Comparison of ENCODE assay signal across 8 cellular contexts in genomic region chr1:11642418-11643017, GRCh38. TPM values are rescaled to one million over a fixed set of nuclear protein-coding genes. Genes with fewer than 3 reads are reported as not detected.
DNase-seq lines count a peak whose midpoint lies in the region; TF ChIP-seq lines count a peak whose summit lies in the region.
"Not testable (repeated sequence)": the region's sequence is repeated elsewhere in the genome, so short reads cannot be mapped to it uniquely, and the experiment has no call there.

No MANE protein-coding gene starts in this region.

- not testable (repeated sequence) for H3K9ac ChIP-seq in GM23248; mesenchymal stem cell (ENCODE audit: low read length)

- not testable (repeated sequence) for H2BK120ac ChIP-seq in mesenchymal stem cell (ENCODE audit: low read depth, low read length)

- H3K4me3 ChIP-seq in GM23248; esophagus muscularis mucosa; mesenchymal stem cell (ENCODE audit: insufficient read depth in 1 of 2, low read depth in 1 of 2, low read length in 2 of 2): not testable (repeated sequence)

- not testable (repeated sequence) for H3K79me1 ChIP-seq in mesenchymal stem cell (replicated peaks; ENCODE audit: low read length, poor library complexity, severe bottlenecking)

- not testable (repeated sequence) for H3K18ac ChIP-seq in mesenchymal stem cell (ENCODE audit: low read depth in 1 of 2, low read length in 2 of 2)

- not testable (repeated sequence) for TF ChIP-seq POLR2A in esophagus muscularis mucosa (IDR thresholded peaks at IDR 0.05; ENCODE audit: low read depth)

- H3K36me3 ChIP-seq in GM23248 (ENCODE audit: low read depth); esophagus muscularis mucosa; mesenchymal stem cell (ENCODE audit: control insufficient read depth in 1 of 2, insufficient read depth in 2 of 2, low read depth in 1 of 2, low read length in 2 of 2): not testable (repeated sequence)

- H2BK15ac ChIP-seq in mesenchymal stem cell (ENCODE audit: low read depth, poor library complexity, severe bottlenecking) = not testable (repeated sequence)

- not testable (repeated sequence) for H3K4me2 ChIP-seq in GM23248 (ENCODE audit: unreplicated experiment); mesenchymal stem cell (ENCODE audit: low read length, poor library complexity, severe bottlenecking)

- peak; percentile 92 to 99 (median 94) for TF ChIP-seq CTCF in esophagus muscularis mucosa (IDR thresholded peaks at IDR 0.05)

- H4K8ac ChIP-seq in mesenchymal stem cell (ENCODE audit: low read length) = not testable (repeated sequence)

- H3F3A ChIP-seq in GM23248 (ENCODE audit: insufficient read depth) = not testable (repeated sequence)

- not testable (repeated sequence) for H3K4me1 ChIP-seq in GM23248 (ENCODE audit: insufficient read depth); esophagus muscularis mucosa; mesenchymal stem cell (ENCODE audit: control insufficient read depth, insufficient read depth, low read depth, low read length)

- H4K91ac ChIP-seq in mesenchymal stem cell (ENCODE audit: low read length) = not testable (repeated sequence)

- not testable (repeated sequence) for H2AK5ac ChIP-seq in mesenchymal stem cell (ENCODE audit: low read length, severe bottlenecking)

- not testable (repeated sequence) for H3K14ac ChIP-seq in mesenchymal stem cell (ENCODE audit: low read length in 2 of 2)

- not testable (repeated sequence) for H3K27ac ChIP-seq in GM23248; esophagus muscularis mucosa (replicated peaks in 1 of 4); mesenchymal stem cell (ENCODE audit: low read length, poor library complexity, severe bottlenecking)

- not testable (repeated sequence) for H2BK5ac ChIP-seq in mesenchymal stem cell (ENCODE audit: low read depth, low read length, poor library complexity, severe bottlenecking)

- in situ Hi-C loops in GM23248 (cut with MboI) = not testable (repeated sequence)

- not testable (repeated sequence) for H3K79me2 ChIP-seq in GM23248 (ENCODE audit: insufficient read depth)

- not testable (repeated sequence) for H3K23ac ChIP-seq in mesenchymal stem cell (ENCODE audit: low read length in 2 of 2)

- WGBS in GM23248 (ENCODE audit: low coverage in 1 of 2, low lambda C conversion rate in 2 of 2, missing lambda C conversion rate in 2 of 2), 2 experiments = 53 to 54% methylated on average over 18 of the region's 18 CpGs
- WGBS in esophagus muscularis mucosa = 63% methylated on average over 16 of the region's 18 CpGs
- WGBS in mesenchymal stem cell = 52% methylated on average over 14 of the region's 18 CpGs

- H3K9me2 ChIP-seq in GM23248 (ENCODE audit: insufficient read depth) = not testable (repeated sequence)

- not testable (repeated sequence) for TF ChIP-seq EP300 in esophagus muscularis mucosa (IDR thresholded peaks at IDR 0.05)

- not testable (repeated sequence) for H2BK12ac ChIP-seq in mesenchymal stem cell (ENCODE audit: low read length in 2 of 2)

- H3K27me3 ChIP-seq in GM23248 (replicated peaks; ENCODE audit: insufficient read depth) = peaks cover 16% of the 10 kb centered on the region
- H3K27me3 ChIP-seq in esophagus muscularis mucosa = peaks cover 0 to 51% (median 0%) of the 10 kb centered on the region in 4 donors
- peaks cover 18 to 70% of the 10 kb centered on the region in 2 experiments for H3K27me3 ChIP-seq in mesenchymal stem cell (ENCODE audit: control insufficient read depth in 1 of 2, insufficient read depth in 1 of 2, low read length in 2 of 2)

- not testable (repeated sequence) for H3K4ac ChIP-seq in mesenchymal stem cell (ENCODE audit: low read depth in 1 of 2, low read length in 2 of 2)

- H4K20me1 ChIP-seq in GM23248 (ENCODE audit: insufficient read depth) = not testable (repeated sequence)

- intact Hi-C loops in esophagus muscularis mucosa (cut with DNase I) = loop anchor here (5.0 kb wide), 2 partner anchors 305 to 400 kb away; no protein-coding TSS in a partner anchor

- DNase-seq in AML-193 (lab: John Stamatoyannopoulos, UW) = peak; percentile 37 to 39
- DNase-seq in GM23248 = peak; percentile 67
- DNase-seq in NCI-H2029 treated with DMSO at 0.1 percent for 48 hours (lab: John Stamatoyannopoulos, UW) = peak; percentile 49
- peak; percentile 50 for DNase-seq in SW480 (ENCODE audit: low spot score)
- peak; percentile 49 for DNase-seq in activated effector memory CD4-positive, alpha-beta T cell treated with Interleukin-2 at 50 U/mL for 16 hours
- not testable (repeated sequence) for DNase-seq in esophagus muscularis mucosa (ENCODE audit: extremely low spot score)
- DNase-seq in mesenchymal stem cell = peak; percentile 63
- DNase-seq in stimulated activated CD4-positive, alpha-beta T cell treated with anti-CD3 and anti-CD28 coated beads, Interleukin-4, amount 100 ng/mL, for 48 hours (ENCODE audit: low read depth in 2 of 2) = peak; percentile 56

- not testable (repeated sequence) for H2AFZ ChIP-seq in GM23248; mesenchymal stem cell (ENCODE audit: low read depth, low read length)

- H3K9me3 ChIP-seq in GM23248 (ENCODE audit: low read depth); esophagus muscularis mucosa; mesenchymal stem cell (ENCODE audit: control insufficient read depth, low read length): not testable (repeated sequence)

RNA-seq across cellular contexts. Expression of gene FBXO2, which starts 11.7 kb away (rescaled TPM):
- total RNA-seq in GM23248 (2014; rRNA removed; shearing (Covaris generic)) = 1.1 and 3.7 TPM in 2 replicates
- polyA plus RNA-seq in GM23248 (2016; fragmentation: Nextera tagmentation; extraction: Ambion mirVana) = 0.32 and 0.54 TPM in 2 replicates
- 10 to 100 TPM in 2 of 4 donors, 1 to 10 TPM in 2; 3.1 to 12.0 (median 8.3) TPM for total RNA-seq in esophagus muscularis mucosa
- polyA plus RNA-seq in mesenchymal stem cell (2013, experiment 1 of 2) = 3.1 TPM
- polyA plus RNA-seq in mesenchymal stem cell (2013, experiment 2 of 2) = 3.7 TPM

RNA-seq across cellular contexts. Expression of gene FBXO44, which starts 12.2 kb away (rescaled TPM):
- 16.6 and 20.6 TPM in 2 replicates for total RNA-seq in GM23248 (2014; rRNA removed; shearing (Covaris generic))
- polyA plus RNA-seq in GM23248 (2016; fragmentation: Nextera tagmentation; extraction: Ambion mirVana) = 17.8 and 19.4 TPM in 2 replicates
- total RNA-seq in esophagus muscularis mucosa = 10 to 100 TPM; 13.3 to 19.8 (median 16.1) TPM
- 17.4 TPM for polyA plus RNA-seq in mesenchymal stem cell (2013, experiment 1 of 2)
- 14.8 TPM for polyA plus RNA-seq in mesenchymal stem cell (2013, experiment 2 of 2)

RNA-seq across cellular contexts. Expression of gene FBXO6, which starts 21.5 kb away (rescaled TPM):
- total RNA-seq in GM23248 (2014; rRNA removed; shearing (Covaris generic)) = 9.4 and 10.9 TPM in 2 replicates
- 11.8 TPM in 2 replicates for polyA plus RNA-seq in GM23248 (2016; fragmentation: Nextera tagmentation; extraction: Ambion mirVana)
- 10 to 100 TPM; 12.9 to 21.9 (median 15.2) TPM for total RNA-seq in esophagus muscularis mucosa
- polyA plus RNA-seq in mesenchymal stem cell (2013, experiment 1 of 2) = 6.2 TPM
- polyA plus RNA-seq in mesenchymal stem cell (2013, experiment 2 of 2) = 6.3 TPM

RNA-seq across cellular contexts. Expression of gene MAD2L2, which starts 38.4 kb away (rescaled TPM):
- 54.5 and 61.2 TPM in 2 replicates for total RNA-seq in GM23248 (2014; rRNA removed; shearing (Covaris generic))
- polyA plus RNA-seq in GM23248 (2016; fragmentation: Nextera tagmentation; extraction: Ambion mirVana) = 67.8 and 70.6 TPM in 2 replicates
- total RNA-seq in esophagus muscularis mucosa = 10 to 100 TPM; 31.6 to 51.7 (median 42.4) TPM
- 25.7 TPM for polyA plus RNA-seq in mesenchymal stem cell (2013, experiment 1 of 2)
- polyA plus RNA-seq in mesenchymal stem cell (2013, experiment 2 of 2) = 26.3 TPM

RNA-seq across cellular contexts. Expression of gene DRAXIN, which starts 49.0 kb away (rescaled TPM):
- total RNA-seq in GM23248 (2014; rRNA removed; shearing (Covaris generic)) = 0.11 TPM in 1 of 2 replicates, not detected in the other
- polyA plus RNA-seq in GM23248 (2016; fragmentation: Nextera tagmentation; extraction: Ambion mirVana) = 0.04 and 0.06 TPM in 2 replicates
- under 1 TPM in 2 of 4 donors, not detected in 2; under 0.01 to 0.06 TPM for total RNA-seq in esophagus muscularis mucosa
- polyA plus RNA-seq in mesenchymal stem cell (2013, experiment 1 of 2) = not detected
- under 0.01 TPM for polyA plus RNA-seq in mesenchymal stem cell (2013, experiment 2 of 2)
